ENCODE assay signal across 8 cellular contexts in genomic region chr2:199485732-199486335, GRCh38. TPM values are rescaled to one million over a fixed set of nuclear protein-coding genes. Genes with fewer than 3 reads are reported as not detected.
DNase-seq lines count a peak whose midpoint lies in the region; ATAC-seq and TF ChIP-seq lines count a peak whose summit lies in the region.

No MANE protein-coding gene starts in this region.

- no peak overlapping the region for H3K4me3 ChIP-seq in GM12864 (ENCODE audit: low read depth, low read length)
- no peak overlapping the region for H3K4me3 ChIP-seq in astrocyte of the cerebellum (ENCODE audit: low read depth, low read length)
- no peak overlapping the region for H3K4me3 ChIP-seq in left lung

- TF ChIP-seq CTCF in GM12864 (IDR thresholded peaks at IDR 0.05; ENCODE audit: low read depth, low read length, missing control alignments) (peak; percentile 56), astrocyte of the cerebellum (IDR thresholded peaks at IDR 0.05; ENCODE audit: low read depth, low read length, missing control alignments) (peak; percentile 84), left lung (IDR thresholded peaks at IDR 0.05) (peak; percentile 39 to 44)

- peak; percentile 51 for ATAC-seq in HG03558 (IDR thresholded peaks at IDR 0.05; ENCODE audit: extremely low read depth, unreplicated experiment)
- peak; percentile 87 for ATAC-seq in left lung
- ATAC-seq in HG03280 (IDR thresholded peaks at IDR 0.05; ENCODE audit: unreplicated experiment): no peak

- intact Hi-C loops in left lung (cut with DNase I): loop anchor here in 1 of 2 donors (10.0 kb wide), 1 partner anchor 1171 kb away; no protein-coding TSS in a partner anchor

- H3K4me1 ChIP-seq in left lung: no peaks in the 10 kb centered on the region

- peaks cover 0 to 44% of the 10 kb centered on the region in 2 donors for H3K27me3 ChIP-seq in left lung

- no peak overlapping the region for H3K27ac ChIP-seq in left lung

- no peaks in the 10 kb centered on the region for H3K9me3 ChIP-seq in left lung

- DNase-seq in AG08396 (ENCODE audit: low spot score) (peak; percentile 53), GM12864 (ENCODE audit: low read depth) (no peak), NOMO-1 treated with dmso at 0.1 percent for 144 hours (lab: John Stamatoyannopoulos, UW; ENCODE audit: unreplicated experiment) (peak; percentile 22), astrocyte of the cerebellum (ENCODE audit: low read depth) (peak; percentile 31), left lung (peak in 1 of 2 donors; percentile 44), activated gamma-delta T cell treated with Interleukin-2 at 50 U/mL for 16 hours (no peak)

- no peaks in the 10 kb centered on the region for H3K36me3 ChIP-seq in left lung

- in situ Hi-C loops in astrocyte of the cerebellum (cut with HindIII; ENCODE audit: low sequenced_read_pairs): loop anchor here (5.0 kb wide), 1 partner anchor 1174 kb away; no protein-coding TSS in a partner anchor

RNA-seq across cellular contexts. Expression of gene SATB2, which starts 28.1 kb away (rescaled TPM):
- 1 to 10 TPM; 4.0 to 4.5 TPM for total RNA-seq in left lung

Comparison
In these comparisons a context has a peak if more than half of its experiments do, and no peak if none do; other contexts are left out.
1. DNase-seq: peak in AG08396 (single experiment), NOMO-1 treated with dmso at 0.1 percent for 144 hours (single experiment) and astrocyte of the cerebellum (single experiment); none in GM12864 (single experiment) and activated gamma-delta T cell treated with Interleukin-2 at 50 U/mL for 16 hours (single experiment).
2. Peak in every context shown above with its lines, with median percentiles within 50 percentile points of each other: CTCF ChIP-seq.